In the genomic region with DNA sequence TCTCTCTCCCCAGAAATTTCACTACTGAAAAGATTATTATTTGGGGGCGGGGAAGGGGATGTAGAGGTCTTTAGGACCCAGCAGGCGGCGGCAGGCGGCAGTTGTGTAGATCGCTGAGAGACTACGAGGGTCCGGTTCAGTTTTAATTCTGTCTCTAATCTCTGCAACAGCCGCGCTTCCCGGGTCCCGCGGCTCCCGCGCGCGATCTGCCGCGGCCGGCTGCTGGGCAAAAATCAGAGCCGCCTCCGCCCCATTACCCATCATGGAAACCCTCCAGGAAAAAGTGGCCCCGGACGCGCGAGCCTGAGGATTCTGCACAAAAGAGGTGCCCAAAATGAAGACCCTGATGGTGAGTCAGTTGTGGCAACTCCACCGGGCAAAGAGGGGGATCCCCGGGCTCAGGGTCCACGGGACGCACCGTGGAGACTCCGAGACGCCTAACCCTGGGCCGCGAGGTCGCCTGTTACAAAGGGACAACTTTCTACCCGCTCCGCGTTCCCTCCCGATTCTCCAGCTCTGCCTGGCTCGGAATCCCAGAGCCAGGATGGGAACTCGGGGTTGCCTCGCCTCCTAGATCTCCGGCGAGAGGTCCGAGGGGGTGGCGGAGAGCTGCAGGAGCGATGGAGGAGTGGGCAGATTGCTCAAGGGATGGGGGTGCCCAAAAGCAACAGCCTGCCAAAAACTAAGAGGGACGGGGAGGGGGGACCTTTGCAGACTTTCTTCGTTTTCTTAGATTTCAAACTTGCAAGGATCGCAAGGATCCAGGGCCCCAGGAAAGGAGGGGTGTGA, we compare ENCODE assay signal across 1 cellular context.
TF ChIP-seq lines count a peak whose summit lies in the region.

TSS of gene ST6GALNAC5 (plus strand) at position 139 of the 789 bp plus-strand sequence.

TF ChIP-seq in IMR-90, 13 proteins besides CTCF, POLR2A, EP300 and RAD21:
- TF ChIP-seq, protein P1, sequence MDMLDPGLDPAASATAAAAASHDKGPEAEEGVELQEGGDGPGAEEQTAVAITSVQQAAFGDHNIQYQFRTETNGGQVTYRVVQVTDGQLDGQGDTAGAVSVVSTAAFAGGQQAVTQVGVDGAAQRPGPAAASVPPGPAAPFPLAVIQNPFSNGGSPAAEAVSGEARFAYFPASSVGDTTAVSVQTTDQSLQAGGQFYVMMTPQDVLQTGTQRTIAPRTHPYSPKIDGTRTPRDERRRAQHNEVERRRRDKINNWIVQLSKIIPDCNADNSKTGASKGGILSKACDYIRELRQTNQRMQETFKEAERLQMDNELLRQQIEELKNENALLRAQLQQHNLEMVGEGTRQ (IDR thresholded peaks at IDR 0.05; ENCODE audit: low read depth, low read length) = no peak
- no peak for TF ChIP-seq SMC3 (IDR thresholded peaks at IDR 0.05; ENCODE audit: low read depth, low read length)
- TF ChIP-seq CHD1 (IDR thresholded peaks at IDR 0.05; ENCODE audit: low read depth, low read length) = no peak
- no peak for TF ChIP-seq MAZ (IDR thresholded peaks at IDR 0.05; ENCODE audit: borderline replicate concordance, low read depth, low read length)
- no peak for TF ChIP-seq NFE2L2 (IDR thresholded peaks at IDR 0.05; ENCODE audit: low read depth, low read length)
- no peak for TF ChIP-seq RFX5 (IDR thresholded peaks at IDR 0.05; ENCODE audit: low read depth, low read length)
- TF ChIP-seq MXI1 (IDR thresholded peaks at IDR 0.05; ENCODE audit: borderline replicate concordance, low read depth, low read length) = no peak
- TF ChIP-seq, protein P2, sequence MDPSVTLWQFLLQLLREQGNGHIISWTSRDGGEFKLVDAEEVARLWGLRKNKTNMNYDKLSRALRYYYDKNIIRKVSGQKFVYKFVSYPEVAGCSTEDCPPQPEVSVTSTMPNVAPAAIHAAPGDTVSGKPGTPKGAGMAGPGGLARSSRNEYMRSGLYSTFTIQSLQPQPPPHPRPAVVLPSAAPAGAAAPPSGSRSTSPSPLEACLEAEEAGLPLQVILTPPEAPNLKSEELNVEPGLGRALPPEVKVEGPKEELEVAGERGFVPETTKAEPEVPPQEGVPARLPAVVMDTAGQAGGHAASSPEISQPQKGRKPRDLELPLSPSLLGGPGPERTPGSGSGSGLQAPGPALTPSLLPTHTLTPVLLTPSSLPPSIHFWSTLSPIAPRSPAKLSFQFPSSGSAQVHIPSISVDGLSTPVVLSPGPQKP (IDR thresholded peaks at IDR 0.05; ENCODE audit: borderline replicate concordance, low read depth, low read length) = no peak
- no peak for TF ChIP-seq CEBPB (IDR thresholded peaks at IDR 0.05; ENCODE audit: low read depth, low read length)
- no peak for TF ChIP-seq MAFK (IDR thresholded peaks at IDR 0.05; ENCODE audit: low read depth, low read length)
- no peak for TF ChIP-seq RCOR1 (IDR thresholded peaks at IDR 0.05; ENCODE audit: insufficient replicate concordance, low read length)
- TF ChIP-seq FOS (IDR thresholded peaks at IDR 0.05; ENCODE audit: low read depth, low read length) = no peak
- TF ChIP-seq BHLHE40 (IDR thresholded peaks at IDR 0.05; ENCODE audit: low read depth, low read length) = no peak
